ENCODE assay signal across 1 cellular context in the genomic region with DNA sequence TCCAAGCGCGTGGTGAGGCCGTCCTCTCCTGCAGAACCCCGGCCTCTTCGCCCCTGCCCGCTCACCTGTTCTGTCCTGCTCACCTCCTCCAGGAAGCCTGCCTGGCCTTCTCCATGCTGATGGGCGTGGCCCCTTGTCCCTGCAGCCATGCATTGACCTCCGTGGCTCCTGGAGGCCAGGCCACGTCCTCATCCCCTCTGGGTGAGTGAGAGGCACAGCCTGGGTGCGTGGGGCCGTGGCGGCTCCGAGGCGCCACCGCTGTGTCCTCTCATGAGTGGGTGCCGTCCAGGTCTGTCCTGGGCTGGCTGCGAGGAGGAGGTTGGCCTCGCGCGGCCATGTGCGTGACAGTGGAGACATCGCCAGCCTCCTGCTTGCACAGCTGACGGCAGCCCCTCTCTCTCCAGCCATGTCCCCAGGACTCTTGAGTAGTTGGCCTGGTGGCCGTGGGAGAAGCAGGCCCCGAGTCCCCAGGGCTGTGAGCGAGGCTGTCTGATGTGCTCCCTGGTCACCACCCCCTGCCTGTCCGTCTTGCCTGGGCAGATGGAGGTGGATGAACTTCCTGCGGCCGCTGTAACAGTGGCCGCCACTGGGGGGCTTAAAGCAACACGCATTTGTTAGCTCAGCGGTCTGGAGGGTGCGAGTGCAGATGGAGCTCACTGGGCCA.
TF ChIP-seq lines count a peak whose summit lies in the region.

No MANE protein-coding gene starts in this region.

TF ChIP-seq in K562, 482 proteins besides CTCF, POLR2A, EP300 and RAD21 (continued from another document):
- no peak for TF ChIP-seq ETV1 (tag; conservative IDR thresholded peaks at IDR 0.05; ENCODE audit: low read depth)
- TF ChIP-seq ZC3H8 (IDR thresholded peaks at IDR 0.05) = no peak
- TF ChIP-seq ZNF12 (CRISPR knock-in tag; IDR thresholded peaks at IDR 0.05) = no peak
- TF ChIP-seq CBFB (CRISPR knock-in tag; IDR thresholded peaks at IDR 0.05) = 0 out of 2 replicates have a peak, but pooled peaks have one; percentile 32
- TF ChIP-seq KLF16 (IDR thresholded peaks at IDR 0.05) = no peak
- no peak for TF ChIP-seq YBX1 (IDR thresholded peaks at IDR 0.05)
- TF ChIP-seq, protein P1, sequence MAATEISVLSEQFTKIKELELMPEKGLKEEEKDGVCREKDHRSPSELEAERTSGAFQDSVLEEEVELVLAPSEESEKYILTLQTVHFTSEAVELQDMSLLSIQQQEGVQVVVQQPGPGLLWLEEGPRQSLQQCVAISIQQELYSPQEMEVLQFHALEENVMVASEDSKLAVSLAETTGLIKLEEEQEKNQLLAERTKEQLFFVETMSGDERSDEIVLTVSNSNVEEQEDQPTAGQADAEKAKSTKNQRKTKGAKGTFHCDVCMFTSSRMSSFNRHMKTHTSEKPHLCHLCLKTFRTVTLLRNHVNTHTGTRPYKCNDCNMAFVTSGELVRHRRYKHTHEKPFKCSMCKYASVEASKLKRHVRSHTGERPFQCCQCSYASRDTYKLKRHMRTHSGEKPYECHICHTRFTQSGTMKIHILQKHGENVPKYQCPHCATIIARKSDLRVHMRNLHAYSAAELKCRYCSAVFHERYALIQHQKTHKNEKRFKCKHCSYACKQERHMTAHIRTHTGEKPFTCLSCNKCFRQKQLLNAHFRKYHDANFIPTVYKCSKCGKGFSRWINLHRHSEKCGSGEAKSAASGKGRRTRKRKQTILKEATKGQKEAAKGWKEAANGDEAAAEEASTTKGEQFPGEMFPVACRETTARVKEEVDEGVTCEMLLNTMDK (IDR thresholded peaks at IDR 0.05; ENCODE audit: borderline replicate concordance, insufficient read depth, low read depth, low read length, poor library complexity, severe bottlenecking) = no peak
- no peak for TF ChIP-seq RHOXF2B (CRISPR knock-in tag; conservative IDR thresholded peaks at IDR 0.05)
- TF ChIP-seq POLR2B (IDR thresholded peaks at IDR 0.05; ENCODE audit: low read depth, partially characterized antibody) = no peak
- TF ChIP-seq ELF4 (CRISPR knock-in tag; IDR thresholded peaks at IDR 0.05) = no peak
- TF ChIP-seq BMI1 (IDR thresholded peaks at IDR 0.05; ENCODE audit: low read length) = no peak
- TF ChIP-seq ZNF124 (CRISPR knock-in tag; IDR thresholded peaks at IDR 0.05) = no peak
- TF ChIP-seq, protein P2, sequence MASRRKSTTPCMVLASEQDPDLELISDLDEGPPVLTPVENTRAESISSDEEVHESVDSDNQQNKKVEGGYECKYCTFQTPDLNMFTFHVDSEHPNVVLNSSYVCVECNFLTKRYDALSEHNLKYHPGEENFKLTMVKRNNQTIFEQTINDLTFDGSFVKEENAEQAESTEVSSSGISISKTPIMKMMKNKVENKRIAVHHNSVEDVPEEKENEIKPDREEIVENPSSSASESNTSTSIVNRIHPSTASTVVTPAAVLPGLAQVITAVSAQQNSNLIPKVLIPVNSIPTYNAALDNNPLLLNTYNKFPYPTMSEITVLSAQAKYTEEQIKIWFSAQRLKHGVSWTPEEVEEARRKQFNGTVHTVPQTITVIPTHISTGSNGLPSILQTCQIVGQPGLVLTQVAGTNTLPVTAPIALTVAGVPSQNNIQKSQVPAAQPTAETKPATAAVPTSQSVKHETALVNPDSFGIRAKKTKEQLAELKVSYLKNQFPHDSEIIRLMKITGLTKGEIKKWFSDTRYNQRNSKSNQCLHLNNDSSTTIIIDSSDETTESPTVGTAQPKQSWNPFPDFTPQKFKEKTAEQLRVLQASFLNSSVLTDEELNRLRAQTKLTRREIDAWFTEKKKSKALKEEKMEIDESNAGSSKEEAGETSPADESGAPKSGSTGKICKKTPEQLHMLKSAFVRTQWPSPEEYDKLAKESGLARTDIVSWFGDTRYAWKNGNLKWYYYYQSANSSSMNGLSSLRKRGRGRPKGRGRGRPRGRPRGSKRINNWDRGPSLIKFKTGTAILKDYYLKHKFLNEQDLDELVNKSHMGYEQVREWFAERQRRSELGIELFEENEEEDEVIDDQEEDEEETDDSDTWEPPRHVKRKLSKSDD (conservative IDR thresholded peaks at IDR 0.05; ENCODE audit: low read length) = no peak
- TF ChIP-seq ZNF444 (CRISPR knock-in tag; IDR thresholded peaks at IDR 0.05) = no peak
- no peak for TF ChIP-seq ESRRB (CRISPR knock-in tag; IDR thresholded peaks at IDR 0.05; ENCODE audit: borderline replicate concordance)
- TF ChIP-seq, protein P3, sequence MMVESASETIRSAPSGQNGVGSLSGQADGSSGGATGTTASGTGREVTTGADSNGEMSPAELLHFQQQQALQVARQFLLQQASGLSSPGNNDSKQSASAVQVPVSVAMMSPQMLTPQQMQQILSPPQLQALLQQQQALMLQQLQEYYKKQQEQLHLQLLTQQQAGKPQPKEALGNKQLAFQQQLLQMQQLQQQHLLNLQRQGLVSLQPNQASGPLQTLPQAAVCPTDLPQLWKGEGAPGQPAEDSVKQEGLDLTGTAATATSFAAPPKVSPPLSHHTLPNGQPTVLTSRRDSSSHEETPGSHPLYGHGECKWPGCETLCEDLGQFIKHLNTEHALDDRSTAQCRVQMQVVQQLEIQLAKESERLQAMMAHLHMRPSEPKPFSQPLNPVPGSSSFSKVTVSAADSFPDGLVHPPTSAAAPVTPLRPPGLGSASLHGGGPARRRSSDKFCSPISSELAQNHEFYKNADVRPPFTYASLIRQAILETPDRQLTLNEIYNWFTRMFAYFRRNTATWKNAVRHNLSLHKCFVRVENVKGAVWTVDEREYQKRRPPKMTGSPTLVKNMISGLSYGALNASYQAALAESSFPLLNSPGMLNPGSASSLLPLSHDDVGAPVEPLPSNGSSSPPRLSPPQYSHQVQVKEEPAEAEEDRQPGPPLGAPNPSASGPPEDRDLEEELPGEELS (CRISPR knock-in tag; IDR thresholded peaks at IDR 0.05; ENCODE audit: borderline replicate concordance) = no peak
- TF ChIP-seq RBFOX2 (IDR thresholded peaks at IDR 0.05; ENCODE audit: low read depth, low read length) = 0 out of 2 replicates have a peak, but pooled peaks have one; percentile 26
- TF ChIP-seq ZNF695 (CRISPR knock-in tag; IDR thresholded peaks at IDR 0.05) = no peak
- TF ChIP-seq, protein P4, sequence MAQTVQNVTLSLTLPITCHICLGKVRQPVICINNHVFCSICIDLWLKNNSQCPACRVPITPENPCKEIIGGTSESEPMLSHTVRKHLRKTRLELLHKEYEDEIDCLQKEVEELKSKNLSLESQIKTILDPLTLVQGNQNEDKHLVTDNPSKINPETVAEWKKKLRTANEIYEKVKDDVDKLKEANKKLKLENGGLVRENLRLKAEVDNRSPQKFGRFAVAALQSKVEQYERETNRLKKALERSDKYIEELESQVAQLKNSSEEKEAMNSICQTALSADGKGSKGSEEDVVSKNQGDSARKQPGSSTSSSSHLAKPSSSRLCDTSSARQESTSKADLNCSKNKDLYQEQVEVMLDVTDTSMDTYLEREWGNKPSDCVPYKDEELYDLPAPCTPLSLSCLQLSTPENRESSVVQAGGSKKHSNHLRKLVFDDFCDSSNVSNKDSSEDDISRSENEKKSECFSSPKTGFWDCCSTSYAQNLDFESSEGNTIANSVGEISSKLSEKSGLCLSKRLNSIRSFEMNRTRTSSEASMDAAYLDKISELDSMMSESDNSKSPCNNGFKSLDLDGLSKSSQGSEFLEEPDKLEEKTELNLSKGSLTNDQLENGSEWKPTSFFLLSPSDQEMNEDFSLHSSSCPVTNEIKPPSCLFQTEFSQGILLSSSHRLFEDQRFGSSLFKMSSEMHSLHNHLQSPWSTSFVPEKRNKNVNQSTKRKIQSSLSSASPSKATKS (CRISPR knock-in tag; IDR thresholded peaks at IDR 0.05) = no peak
- TF ChIP-seq SLC30A9 (CRISPR knock-in tag; IDR thresholded peaks at IDR 0.05) = no peak
- 0 out of 2 replicates have a peak, but pooled peaks have one; percentile 14 for TF ChIP-seq CREM (IDR thresholded peaks at IDR 0.05; ENCODE audit: low read depth)
- TF ChIP-seq HDAC8 (tag; IDR thresholded peaks at IDR 0.05) = no peak
- peak; percentile 49; the same call in 1 of the 2 replicates for TF ChIP-seq ZBTB7A (IDR thresholded peaks at IDR 0.05; ENCODE audit: borderline replicate concordance, control insufficient read depth, low read depth, low read length)
